1 cellular context compared by ENCODE assay signal in the genomic region with DNA sequence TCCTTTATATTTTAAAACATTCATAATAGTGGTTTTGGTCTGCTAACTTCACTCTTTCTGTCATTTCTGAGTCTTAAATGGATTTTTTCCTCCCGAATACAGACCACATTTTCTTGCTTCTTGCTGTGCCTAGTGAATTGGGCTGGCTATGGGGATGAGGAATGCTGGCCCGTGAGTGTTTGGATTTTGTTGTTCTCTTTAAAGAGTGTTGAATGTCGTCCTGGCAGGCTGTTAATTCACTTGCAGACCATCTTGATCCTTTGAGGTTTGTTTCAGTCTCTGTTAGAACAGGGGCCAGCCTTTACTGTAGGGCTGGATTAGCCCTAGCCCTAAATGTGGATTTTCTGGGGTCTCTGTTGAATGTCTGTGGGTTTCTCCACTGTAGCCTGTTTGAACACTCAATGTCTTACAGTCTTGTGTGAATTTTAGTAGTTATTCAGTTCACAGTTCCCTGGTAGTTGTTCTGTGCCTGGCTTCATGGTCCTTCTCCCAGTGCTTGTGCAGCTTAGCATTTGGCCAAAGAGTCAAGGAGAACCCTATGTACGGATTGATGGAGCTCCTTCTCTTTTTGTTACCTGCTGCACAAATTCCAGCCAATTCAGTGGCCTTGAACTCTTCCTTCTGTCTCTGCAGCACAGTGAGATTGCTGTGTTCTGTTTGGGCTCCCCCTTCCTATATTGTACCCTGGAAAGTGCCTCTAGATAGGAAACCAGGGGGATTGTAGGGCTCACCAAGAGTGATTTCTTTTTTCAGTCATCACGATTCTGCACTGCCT.
TF ChIP-seq lines count a peak whose summit lies in the region.

No MANE protein-coding gene starts in this region.

TF ChIP-seq in K562, 482 proteins besides CTCF, POLR2A, EP300 and RAD21:
- TF ChIP-seq ETV5 (CRISPR knock-in tag; IDR thresholded peaks at IDR 0.05; ENCODE audit: low read depth) (0 out of 2 replicates have a peak, but pooled peaks have one; percentile 31), CHD2 (IDR thresholded peaks at IDR 0.05; ENCODE audit: low read depth, low read length) (no peak)
